22 cellular contexts compared by ENCODE assay signal in genomic region chr2:11732587-11732986, GRCh38.
"Had no signal": no experiment of that assay in that cellular context is flagged by ENCODE, and none has a peak within 500 bp of the region (broad histone marks: within the 10 kb centered on the region; RNA-seq: fewer than 3 reads in every experiment).

No MANE protein-coding gene starts in this region.

- DNase-seq: cerebellar nuclear complex; dermis blood vessel endothelial cell; dorsolateral prefrontal cortex; effector CD4-positive, alpha-beta T cell; effector memory CD4-positive, alpha-beta T cell; foreskin fibroblast; foreskin melanocyte; gastrocnemius medialis; glutamatergic neuron; head of caudate nucleus; heart right ventricle; hippocampal formation; left cardiac atrium; left lung; left ventricle myocardium superior; lower lobe of right lung; mesendoderm; midbrain; naive thymus-derived CD4-positive, alpha-beta T cell had no signal

- H3K27ac Mint-ChIP-seq: memory B cell; naive thymus-derived CD4-positive, alpha-beta T cell had no signal

- H3K27me3 ChIP-seq: gastrocnemius medialis, left lung had no signal

- H3K36me3 Mint-ChIP-seq: memory B cell; naive thymus-derived CD4-positive, alpha-beta T cell had no signal

- H3K4me3 Mint-ChIP-seq: memory B cell; naive thymus-derived CD4-positive, alpha-beta T cell had no signal

- H3K4me3 ChIP-seq: coronary artery, dorsolateral prefrontal cortex, esophagus muscularis mucosa, gastrocnemius medialis, heart right ventricle, left lung, lower lobe of right lung had no signal

- H3K4me1 ChIP-seq: esophagus muscularis mucosa, gastrocnemius medialis, left lung, lower lobe of right lung had no signal

- H3K36me3 ChIP-seq: esophagus muscularis mucosa, gastrocnemius medialis, heart right ventricle, left lung, lower lobe of right lung had no signal

- H3K9me3 Mint-ChIP-seq: memory B cell had no signal

- ATAC-seq: gastrocnemius medialis; heart right ventricle; left cardiac atrium; left lung; left ventricle myocardium superior; lower lobe of right lung; naive thymus-derived CD4-positive, alpha-beta T cell had no signal

- H3K27ac ChIP-seq: coronary artery, dorsolateral prefrontal cortex, esophagus muscularis mucosa, gastrocnemius medialis, heart right ventricle, left lung, lower lobe of right lung had no signal

- H3K9me3 ChIP-seq: esophagus muscularis mucosa, gastrocnemius medialis, heart right ventricle, left lung, lower lobe of right lung had no signal
